25 cellular contexts compared by ENCODE assay signal in genomic region chr11:33582636-33583325, GRCh38.
"Had no signal": no experiment of that assay in that cellular context is flagged by ENCODE, and none has a peak within 500 bp of the region (broad histone marks: within the 10 kb centered on the region; RNA-seq: fewer than 3 reads in every experiment).

No MANE protein-coding gene starts in this region.

- ATAC-seq: activated T-helper 17 cell treated with anti-CD3 and anti-CD28 coated beads, Interleukin-2, amount 50 U/mL, for 72 hours; T-helper 17 cell had no signal

- H3K36me3 Mint-ChIP-seq: activated naive CD8-positive, alpha-beta T cell had no signal

- H3K27me3 Mint-ChIP-seq: brain had no signal

- H3K4me3 Mint-ChIP-seq: activated CD4-positive, alpha-beta memory T cell treated with anti-CD3 and anti-CD28 coated beads, Interleukin-2, amount 10 ng/mL, durations not matched to agents 7 days and 5 days; activated naive CD4-positive, alpha-beta T cell treated with anti-CD3 and anti-CD28 coated beads for 36 hours; activated naive CD8-positive, alpha-beta T cell; activated T-helper 17 cell treated with anti-CD3 and anti-CD28 coated beads, Interleukin-2, amount 50 U/mL, for 72 hours; brain; central memory CD8-positive, alpha-beta T cell; T-helper 17 cell had no signal

- H3K27ac Mint-ChIP-seq: activated CD4-positive, alpha-beta memory T cell treated with anti-CD3 and anti-CD28 coated beads, Interleukin-2, amount 10 ng/mL, durations not matched to agents 7 days and 5 days; activated naive CD4-positive, alpha-beta T cell treated with anti-CD3 and anti-CD28 coated beads for 36 hours; activated naive CD8-positive, alpha-beta T cell; activated T-helper 17 cell treated with anti-CD3 and anti-CD28 coated beads, Interleukin-2, amount 50 U/mL, for 72 hours; brain; T-helper 17 cell had no signal

- H3K4me1 Mint-ChIP-seq: activated CD4-positive, alpha-beta memory T cell treated with anti-CD3 and anti-CD28 coated beads, Interleukin-2, amount 10 ng/mL, durations not matched to agents 7 days and 5 days; activated T-helper 17 cell treated with anti-CD3 and anti-CD28 coated beads, Interleukin-2, amount 50 U/mL, for 72 hours; brain; central memory CD8-positive, alpha-beta T cell; T-helper 17 cell had no signal

- FAIRE-seq: astrocyte, TTC549 had no signal

- DNase-seq: activated CD4-positive, alpha-beta memory T cell treated with anti-CD3 and anti-CD28 coated beads, Interleukin-2, amount 10 ng/mL, durations not matched to agents 7 days and 5 days; activated CD4-positive, alpha-beta T cell treated with anti-CD3 and anti-CD28 coated beads, Interleukin-2, amount 50 U/mL, for 1 hour; activated CD4-positive, CD25-positive, alpha-beta regulatory T cell; activated gamma-delta T cell; activated naive CD4-positive, alpha-beta T cell treated with anti-CD3 and anti-CD28 coated beads for 36 hours; activated T-cell treated with anti-CD3 and anti-CD28 coated beads for 4 hours; activated T-cell treated with anti-CD3 and anti-CD28 coated beads, Interleukin-2, amount 50 U/mL, for 48 hours; amygdala; MM.1S; NCI-H1105 treated with DMSO at 0.1 percent for 48 hours; NCI-H1436 treated with DMSO at 0.1 percent for 48 hours; NCI-H187 treated with DMSO at 0.1 percent for 48 hours; NCI-H2081 treated with DMSO at 0.1 percent for 48 hours; NCI-H446 treated with DMSO at 0.1 percent for 48 hours; NCI-H524 treated with DMSO at 0.1 percent for 48 hours; NCI-H774; SIG-M5; T-helper 17 cell; T-helper 9 cell had no signal

- H3K9me3 Mint-ChIP-seq: activated CD4-positive, alpha-beta memory T cell treated with anti-CD3 and anti-CD28 coated beads, Interleukin-2, amount 10 ng/mL, durations not matched to agents 7 days and 5 days; activated naive CD4-positive, alpha-beta T cell treated with anti-CD3 and anti-CD28 coated beads for 36 hours; activated T-helper 17 cell treated with anti-CD3 and anti-CD28 coated beads, Interleukin-2, amount 50 U/mL, for 72 hours; central memory CD8-positive, alpha-beta T cell had no signal
